In the genomic region with DNA sequence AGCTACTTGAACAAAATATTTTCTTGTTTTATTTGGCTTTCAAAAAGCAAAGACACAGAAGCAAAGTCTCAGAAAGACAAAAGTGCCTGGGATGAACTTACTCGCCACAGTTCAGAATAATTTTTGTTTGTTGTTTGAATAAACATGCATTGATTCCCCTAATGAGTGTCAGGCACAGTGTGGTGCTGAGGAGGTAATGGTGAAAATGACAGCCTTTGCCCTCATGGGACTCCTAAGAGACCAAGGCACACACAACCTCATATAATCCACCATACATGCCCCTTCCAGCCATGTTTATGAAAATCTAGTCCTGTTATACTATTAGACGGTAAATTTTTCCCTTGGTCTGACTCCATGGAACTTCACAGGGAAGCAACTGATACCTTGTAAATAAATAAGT, we compare ENCODE assay signal across 10 cellular contexts. TPM values are rescaled to one million over a fixed set of nuclear protein-coding genes. Genes with fewer than 3 reads are reported as not detected.
DNase-seq lines count a peak whose midpoint lies in the region; ATAC-seq and TF ChIP-seq lines count a peak whose summit lies in the region.
"Had no signal": no experiment of that assay in that cellular context is flagged by ENCODE, and none has a peak within 500 bp of the region (broad histone marks: within the 10 kb centered on the region; RNA-seq: fewer than 3 reads in every experiment).

No MANE protein-coding gene starts in this region.

- no peaks in the 10 kb centered on the region for H3K9me3 ChIP-seq in adipocyte (ENCODE audit: control insufficient read depth, low read length)
- H3K9me3 ChIP-seq in left lung, result no peaks in the 10 kb centered on the region
- H3K9me3 ChIP-seq in tibial nerve, result no peaks in the 10 kb centered on the region

- TF ChIP-seq CTCF in activated CD8-positive, alpha-beta T cell treated with anti-CD3 and anti-CD28 coated beads for 36 hours (IDR thresholded peaks at IDR 0.05), result no peak
- TF ChIP-seq CTCF in left lung (IDR thresholded peaks at IDR 0.05) (no peak), tibial nerve (IDR thresholded peaks at IDR 0.05) (no peak)

- no peaks in the 10 kb centered on the region for H3K9me3 Mint-ChIP-seq in activated CD8-positive, alpha-beta T cell treated with anti-CD3 and anti-CD28 coated beads, Interleukin-2, amount 10 ng/mL, durations not matched to agents 7 days and 5 days (ENCODE audit: insufficient read depth)
- H3K9me3 Mint-ChIP-seq in activated CD8-positive, alpha-beta T cell treated with anti-CD3 and anti-CD28 coated beads for 36 hours, result no peaks in the 10 kb centered on the region
- H3K9me3 Mint-ChIP-seq: activated CD4-positive, alpha-beta T cell treated with anti-CD3 and anti-CD28 coated beads, Interleukin-2, amount 10 ng/mL, durations not matched to agents 7 days and 5 days had no signal

- H3K4me1 Mint-ChIP-seq in activated CD8-positive, alpha-beta T cell treated with anti-CD3 and anti-CD28 coated beads, Interleukin-2, amount 10 ng/mL, durations not matched to agents 7 days and 5 days (ENCODE audit: low read depth), result peaks cover 46% of the 10 kb centered on the region
- peaks cover 23% of the 10 kb centered on the region for H3K4me1 Mint-ChIP-seq in activated CD8-positive, alpha-beta T cell treated with anti-CD3 and anti-CD28 coated beads for 36 hours (ENCODE audit: low read depth)

- TF ChIP-seq POLR2A in tibial nerve (IDR thresholded peaks at IDR 0.05), result no peak

- H3K27me3 ChIP-seq in adipocyte (replicated peaks; ENCODE audit: control insufficient read depth, insufficient read depth, low read length) (no peaks in the 10 kb centered on the region), left lung (no peaks in the 10 kb centered on the region), tibial nerve (no peaks in the 10 kb centered on the region)

- no peak for TF ChIP-seq EP300 in tibial nerve (IDR thresholded peaks at IDR 0.05)

- no peaks in the 10 kb centered on the region for H3K36me3 Mint-ChIP-seq in activated CD8-positive, alpha-beta T cell treated with anti-CD3 and anti-CD28 coated beads, Interleukin-2, amount 10 ng/mL, durations not matched to agents 7 days and 5 days (ENCODE audit: low read depth)
- H3K36me3 Mint-ChIP-seq in activated CD8-positive, alpha-beta T cell treated with anti-CD3 and anti-CD28 coated beads for 36 hours (ENCODE audit: low read depth), result no peaks in the 10 kb centered on the region

- peak overlapping the region; percentile 91 for H3K9ac ChIP-seq in adipocyte (ENCODE audit: low read length)

- H3K27ac ChIP-seq in left lung (no peak overlapping the region), tibial nerve (peak overlapping the region in 3 of 4 donors; percentile 4 to 96 (median 5)), caudate nucleus (ENCODE audit: low read depth, low read length) (no peak overlapping the region)

- POLR2A ChIA-PET in activated CD8-positive, alpha-beta T cell treated with anti-CD3 and anti-CD28 coated beads, Interleukin-2, amount 10 ng/mL, durations not matched to agents 7 days and 5 days (lab: Charles Lee), result no interaction called here
- POLR2A ChIA-PET in activated CD8-positive, alpha-beta T cell treated with anti-CD3 and anti-CD28 coated beads for 36 hours (lab: Charles Lee), result no interaction called here

- no peak overlapping the region for H3K27ac Mint-ChIP-seq in activated CD8-positive, alpha-beta T cell treated with anti-CD3 and anti-CD28 coated beads, Interleukin-2, amount 10 ng/mL, durations not matched to agents 7 days and 5 days
- no peak overlapping the region for H3K27ac Mint-ChIP-seq in activated CD8-positive, alpha-beta T cell treated with anti-CD3 and anti-CD28 coated beads for 36 hours
- H3K27ac Mint-ChIP-seq: activated CD4-positive, alpha-beta T cell treated with anti-CD3 and anti-CD28 coated beads, Interleukin-2, amount 10 ng/mL, durations not matched to agents 7 days and 5 days had no signal

- ATAC-seq in activated CD8-positive, alpha-beta T cell treated with anti-CD3 and anti-CD28 coated beads, Interleukin-2, amount 10 ng/mL, durations not matched to agents 7 days and 5 days, result no peak
- no peak for ATAC-seq in activated CD8-positive, alpha-beta T cell treated with anti-CD3 and anti-CD28 coated beads for 36 hours
- no peak for ATAC-seq in left lung

- H3K36me3 ChIP-seq in adipocyte (ENCODE audit: control insufficient read depth, insufficient read depth, low read length, severe bottlenecking) (no peaks in the 10 kb centered on the region), left lung (no peaks in the 10 kb centered on the region), tibial nerve (no peaks in the 10 kb centered on the region)

- no peak for DNase-seq in activated CD8-positive, alpha-beta T cell treated with anti-CD3 and anti-CD28 coated beads, Interleukin-2, amount 10 ng/mL, durations not matched to agents 7 days and 5 days
- no peak for DNase-seq in activated CD8-positive, alpha-beta T cell treated with anti-CD3 and anti-CD28 coated beads for 36 hours
- no peak for DNase-seq in adipocyte (ENCODE audit: low read depth)
- DNase-seq in left lung, result no peak
- no peak for DNase-seq in tibial nerve (ENCODE audit: low spot score in 2 of 2)
- no peak for DNase-seq in caudate nucleus (lab: John Stamatoyannopoulos, UW)
- DNase-seq in superior temporal gyrus (ENCODE audit: extremely low spot score), result no peak
- DNase-seq in SK-N-DZ (ENCODE audit: low spot score), result no peak
- DNase-seq: activated CD4-positive, alpha-beta T cell treated with anti-CD3 and anti-CD28 coated beads, Interleukin-2, amount 10 ng/mL, durations not matched to agents 7 days and 5 days; occipital lobe had no signal

- peaks cover 33% of the 10 kb centered on the region for H3K27me3 Mint-ChIP-seq in activated CD8-positive, alpha-beta T cell treated with anti-CD3 and anti-CD28 coated beads, Interleukin-2, amount 10 ng/mL, durations not matched to agents 7 days and 5 days (ENCODE audit: low read depth)
- H3K27me3 Mint-ChIP-seq in activated CD8-positive, alpha-beta T cell treated with anti-CD3 and anti-CD28 coated beads for 36 hours, result peaks cover 33% of the 10 kb centered on the region

- H3K4me3 Mint-ChIP-seq in activated CD8-positive, alpha-beta T cell treated with anti-CD3 and anti-CD28 coated beads, Interleukin-2, amount 10 ng/mL, durations not matched to agents 7 days and 5 days, result peak overlapping the region; percentile 8
- H3K4me3 Mint-ChIP-seq in activated CD8-positive, alpha-beta T cell treated with anti-CD3 and anti-CD28 coated beads for 36 hours, result no peak overlapping the region
- H3K4me3 Mint-ChIP-seq: activated CD4-positive, alpha-beta T cell treated with anti-CD3 and anti-CD28 coated beads, Interleukin-2, amount 10 ng/mL, durations not matched to agents 7 days and 5 days had no signal

- 58 to 62% methylated on average over 2 of the region's 2 CpGs for WGBS in tibial nerve, 2 donors

- CTCF ChIA-PET in activated CD8-positive, alpha-beta T cell treated with anti-CD3 and anti-CD28 coated beads, Interleukin-2, amount 10 ng/mL, durations not matched to agents 7 days and 5 days (lab: Charles Lee), result interaction anchor here (1.0 to 2.2 kb wide), 3 partner anchors 30 to 45 kb away, joined by 3 to 9 read pairs (median 4); no protein-coding TSS in a partner anchor
- CTCF ChIA-PET in activated CD8-positive, alpha-beta T cell treated with anti-CD3 and anti-CD28 coated beads for 36 hours (lab: Charles Lee), result no interaction called here

- peak overlapping the region; percentile 99 for H3K4me3 ChIP-seq in adipocyte (ENCODE audit: low read length)
- peak overlapping the region; percentile 78 to 80 for H3K4me3 ChIP-seq in left lung
- H3K4me3 ChIP-seq in tibial nerve, result peak overlapping the region in 2 of 4 donors; percentile 72 to 85

- intact Hi-C loops in activated CD8-positive, alpha-beta T cell treated with anti-CD3 and anti-CD28 coated beads for 36 hours (cut with micrococcal nuclease), result no loop called here
- intact Hi-C loops in left lung (cut with DNase I), result no loop called here

- H3K4me1 ChIP-seq in adipocyte (ENCODE audit: control insufficient read depth, insufficient read depth, low read length), result peaks cover 39% of the 10 kb centered on the region
- H3K4me1 ChIP-seq in left lung, result peaks cover 4 to 40% of the 10 kb centered on the region in 2 donors
- H3K4me1 ChIP-seq in tibial nerve, result peaks cover 0 to 54% (median 20%) of the 10 kb centered on the region in 4 donors

RNA-seq across cellular contexts. Expression of gene GOLIM4, which starts 2.5 kb away (rescaled TPM):
- 1 to 10 TPM; 5.6 to 6.0 TPM for total RNA-seq in activated CD8-positive, alpha-beta T cell treated with anti-CD3 and anti-CD28 coated beads, Interleukin-2, amount 10 ng/mL, durations not matched to agents 7 days and 5 days
- total RNA-seq in activated CD8-positive, alpha-beta T cell treated with anti-CD3 and anti-CD28 coated beads for 36 hours, result 1 to 10 TPM; 5.5 to 6.4 TPM
- total RNA-seq in left lung, result 10 to 100 TPM; 40.6 to 41.3 TPM
- total RNA-seq in tibial nerve, result 10 to 100 TPM; 35.9 to 59.0 (median 52.0) TPM
- 23.5 and 25.0 TPM in 2 replicates for polyA plus RNA-seq in SK-N-DZ (2014; cell fraction: cytosol; rRNA removed)
- 21.9 and 22.7 TPM in 2 replicates for polyA plus RNA-seq in SK-N-DZ (2014; cell fraction: nucleus; rRNA removed)

Comparison
In these comparisons a context has a peak if more than half of its experiments do, and no peak if none do; other contexts are left out.
1. H3K27ac ChIP-seq: peak in tibial nerve (3 of 4); none in left lung (0 of 2) and caudate nucleus (single experiment).
2. RNA of gene GOLIM4, which starts 2.5 kb away (total RNA-seq): 35.9 to 59.0 TPM in tibial nerve and 40.6 to 41.3 TPM in left lung; 5.5 to 6.4 TPM in activated CD8-positive, alpha-beta T cell treated with anti-CD3 and anti-CD28 coated beads for 36 hours and 5.6 to 6.0 TPM in activated CD8-positive, alpha-beta T cell treated with anti-CD3 and anti-CD28 coated beads, Interleukin-2, amount 10 ng/mL, durations not matched to agents 7 days and 5 days; every median in the first group is over 4 times any median in the second.